8 cellular contexts compared by ENCODE assay signal in genomic region chr19:45428385-45429231, GRCh38. TPM values are rescaled to one million over a fixed set of nuclear protein-coding genes. Genes with fewer than 3 reads are reported as not detected.
DNase-seq lines count a peak whose midpoint lies in the region; ATAC-seq and TF ChIP-seq lines count a peak whose summit lies in the region.

No MANE protein-coding gene starts in this region.

- H3K27me3 ChIP-seq in H7 (ENCODE audit: control insufficient read depth, insufficient read depth, low read length) = no peaks in the 10 kb centered on the region
- no peaks in the 10 kb centered on the region for H3K27me3 ChIP-seq in psoas muscle (ENCODE audit: insufficient read depth in 3 of 3, low read length in 2 of 3)

- peak overlapping the region; percentile 94 for H3K27ac ChIP-seq in psoas muscle

- H3K9me3 ChIP-seq in psoas muscle = no peaks in the 10 kb centered on the region

- H3K4me3 ChIP-seq in H7 (ENCODE audit: insufficient read depth, low read depth, low read length) (peak overlapping the region; percentile 64), psoas muscle (peak overlapping the region; percentile 69)

- intact Hi-C loops in Right ventricle myocardium superior (cut with DNase I) = no loop called here
- intact Hi-C loops in psoas muscle (cut with DNase I) = no loop called here

- H3K4me1 ChIP-seq in psoas muscle = peaks cover 25% of the 10 kb centered on the region

- 1 to 2% (median 2%) methylated on average over 63 to 73 of the region's 73 CpGs for WGBS in psoas muscle, 3 donors

- DNase-seq in AG08395 (ENCODE audit: low spot score) (peak; percentile 72), H7 (peak; percentile 94), Right ventricle myocardium superior (peak; percentile 78), psoas muscle (peak; percentile 78 to 92), DMS153 (lab: John Stamatoyannopoulos, UW) (no peak)
- peak; percentile 38 to 47 for DNase-seq in activated T-cell treated with anti-CD3 and anti-CD28 coated beads, Interleukin-2, amount 50 U/mL, for 48 hours

- peak; percentile 78 for ATAC-seq in Right ventricle myocardium superior (ENCODE audit: poor library complexity)
- peak; percentile 77 to 82 (median 79) for ATAC-seq in psoas muscle
- ATAC-seq in HG02885 (IDR thresholded peaks at IDR 0.05; ENCODE audit: poor library complexity, unreplicated experiment) = no peak
- ATAC-seq in GM18867 (IDR thresholded peaks at IDR 0.05; ENCODE audit: unreplicated experiment) = no peak

- H3K36me3 ChIP-seq in H7 (replicated peaks; ENCODE audit: control insufficient read depth, insufficient read depth, low read length) (no peaks in the 10 kb centered on the region), psoas muscle (ENCODE audit: insufficient read depth in 1 of 2, low read depth in 1 of 2) (no peaks in the 10 kb centered on the region)

- peak; percentile 50 for TF ChIP-seq CTCF in psoas muscle (IDR thresholded peaks at IDR 0.05)

RNA-seq across cellular contexts. Expression of gene ERCC1, which starts 4.9 kb away (rescaled TPM):
- total RNA-seq in H7 (2014; rRNA removed; shearing (Covaris generic)) = 68.5 and 76.6 TPM in 2 replicates
- total RNA-seq in Right ventricle myocardium superior (163 TPM), psoas muscle (100 to 1,000 TPM in 1 of 4 donors, 10 to 100 TPM in 3; 59.5 to 145 (median 74.2) TPM)
- 1,000 to 10,000 TPM in 1 of 3 donors, 10 to 100 TPM in 2; 84.6 to 2,153 (median 96.4) TPM for polyA plus RNA-seq in psoas muscle

RNA-seq across cellular contexts. Expression of gene POLR1G, which starts 22.2 kb away (rescaled TPM):
- total RNA-seq in H7 (2014; rRNA removed; shearing (Covaris generic)) = 35.8 and 39.6 TPM in 2 replicates
- total RNA-seq in Right ventricle myocardium superior (7.7 TPM), psoas muscle (1 to 10 TPM; 6.0 to 9.6 (median 7.1) TPM)
- 10 to 100 TPM in 2 of 3 donors, 1 to 10 TPM in 1; 8.8 to 12.5 (median 11.3) TPM for polyA plus RNA-seq in psoas muscle

RNA-seq across cellular contexts. Expression of gene PPP1R13L, which starts 23.7 kb away (rescaled TPM):
- total RNA-seq in H7 (2014; rRNA removed; shearing (Covaris generic)) = 12.8 and 18.9 TPM in 2 replicates
- total RNA-seq in Right ventricle myocardium superior (207 TPM), psoas muscle (1 to 10 TPM; 4.1 to 6.9 (median 5.8) TPM)
- polyA plus RNA-seq in psoas muscle = 10 to 100 TPM in 1 of 3 donors, 1 to 10 TPM in 2; 1.8 to 21.4 (median 1.9) TPM

RNA-seq across cellular contexts. Expression of gene FOSB, which starts 39.2 kb away (rescaled TPM):
- total RNA-seq in H7 (2014; rRNA removed; shearing (Covaris generic)) = 1.6 and 10.3 TPM in 2 replicates
- total RNA-seq in Right ventricle myocardium superior = 0.51 TPM
- 1 to 10 TPM in 3 of 4 donors, under 1 TPM in 1; 0.32 to 9.4 (median 1.7) TPM for total RNA-seq in psoas muscle
- 1 to 10 TPM in 1 of 3 donors, under 1 TPM in 2; 0.41 to 5.4 (median 0.65) TPM for polyA plus RNA-seq in psoas muscle

RNA-seq across cellular contexts. Expression of gene ERCC2, which starts 58.2 kb away (rescaled TPM):
- 48.7 and 54.2 TPM in 2 replicates for total RNA-seq in H7 (2014; rRNA removed; shearing (Covaris generic))
- total RNA-seq in Right ventricle myocardium superior (11.2 TPM), psoas muscle (10 to 100 TPM in 3 of 4 donors, 1 to 10 TPM in 1; 9.3 to 16.4 (median 12.5) TPM)
- polyA plus RNA-seq in psoas muscle = 1 to 10 TPM; 5.0 to 8.3 (median 5.3) TPM

Comparison
In these comparisons a context has a peak if more than half of its experiments do, and no peak if none do; other contexts are left out.
1. ATAC-seq: peak in Right ventricle myocardium superior (single experiment) and psoas muscle (4 of 4); none in HG02885 (single experiment) and GM18867 (single experiment).
2. RNA of gene PPP1R13L, which starts 23.7 kb away (total RNA-seq): 207 TPM in Right ventricle myocardium superior (single experiment); 12.8 to 18.9 TPM in H7 and 4.1 to 6.9 TPM in psoas muscle; every median in the first group is over 10 times any median in the second.